ENCODE assay signal across 19 cellular contexts in the genomic region with DNA sequence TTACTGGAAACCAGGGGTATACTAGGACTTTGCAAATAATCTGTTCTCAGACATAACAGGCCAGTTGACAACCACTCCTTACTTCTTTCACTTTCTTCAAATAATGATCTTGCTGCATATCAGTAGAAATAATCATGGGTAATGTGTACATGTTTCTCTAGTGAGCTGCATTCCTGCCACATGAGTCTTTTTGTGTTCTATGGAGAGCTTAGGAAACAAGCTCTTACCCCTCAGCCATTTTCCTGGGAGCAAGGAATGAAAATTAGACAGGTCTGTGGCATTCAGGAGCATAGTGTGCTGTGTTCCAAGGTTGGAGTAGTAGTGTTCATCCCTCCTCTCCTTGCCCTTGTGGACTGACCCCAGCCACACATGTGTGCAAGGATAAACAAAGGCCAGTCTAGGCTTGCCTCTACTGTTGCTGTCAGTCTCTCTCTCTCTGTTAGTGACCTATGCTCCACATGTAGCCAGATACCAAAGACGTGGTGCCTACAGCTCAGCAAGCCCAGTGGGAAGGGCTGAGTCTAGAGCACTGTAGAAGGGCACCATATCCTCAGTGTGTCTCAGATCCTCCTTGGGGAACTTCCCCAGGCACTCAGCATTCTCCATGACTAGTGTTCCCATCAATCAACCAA. TPM values are rescaled to one million over a fixed set of nuclear protein-coding genes. Genes with fewer than 3 reads are reported as not detected.
DNase-seq lines count a peak whose midpoint lies in the region; ATAC-seq and TF ChIP-seq lines count a peak whose summit lies in the region.
"Had no signal": no experiment of that assay in that cellular context is flagged by ENCODE, and none has a peak within 500 bp of the region (broad histone marks: within the 10 kb centered on the region; RNA-seq: fewer than 3 reads in every experiment).

No MANE protein-coding gene starts in this region.

- H3K9me3 Mint-ChIP-seq in stimulated activated memory B cell treated with anti-CD40 and anti-IgM and Interleukin-4, amounts not matched to agents 10 μg/mL and 1 μg/mL and 100 μg/mL, for 72 hours: no peaks in the 10 kb centered on the region
- H3K9me3 Mint-ChIP-seq: dendritic cell treated with granulocyte-macrophage colony-stimulating factor and Interleukin-4, amounts not matched to agents 40 ng/mL and 50 ng/mL, for 4 days; T-cell had no signal

- H3K4me2 ChIP-seq in HCT116 (ENCODE audit: low read length): peak overlapping the region; percentile 8; the same call in 1 of the 2 replicates

- RAD21 ChIA-PET in HCT116 (lab: Charles Lee; ENCODE audit: low non-redundant PET in 1 of 2, low total read pairs in 2 of 2, uncharacterized antibody in 2 of 2, unreplicated experiment in 2 of 2): no interaction called here

- no peak overlapping the region for H3K27ac Mint-ChIP-seq in stimulated activated memory B cell treated with anti-CD40 and anti-IgM and Interleukin-4, amounts not matched to agents 10 μg/mL and 1 μg/mL and 100 μg/mL, for 72 hours
- H3K27ac Mint-ChIP-seq: dendritic cell treated with granulocyte-macrophage colony-stimulating factor and Interleukin-4, amounts not matched to agents 40 ng/mL and 50 ng/mL, for 4 days; T-cell had no signal

- no peaks in the 10 kb centered on the region for H3K4me1 Mint-ChIP-seq in stimulated activated memory B cell treated with anti-CD40 and anti-IgM and Interleukin-4, amounts not matched to agents 10 μg/mL and 1 μg/mL and 100 μg/mL, for 72 hours
- H3K4me1 Mint-ChIP-seq: T-cell had no signal

- H3K9me2 ChIP-seq in HCT116 (ENCODE audit: insufficient read depth): no peaks in the 10 kb centered on the region

- ATAC-seq in HCT116 (peak; percentile 29), GM18870 (IDR thresholded peaks at IDR 0.05; ENCODE audit: unreplicated experiment) (no peak), GM21447 (IDR thresholded peaks at IDR 0.05; ENCODE audit: unreplicated experiment) (no peak)
- peak; percentile 32 for ATAC-seq in stimulated activated memory B cell treated with anti-CD40 and anti-IgM and Interleukin-4, amounts not matched to agents 10 μg/mL and 1 μg/mL and 100 μg/mL, for 72 hours
- ATAC-seq: K562, T-cell had no signal

- no peaks in the 10 kb centered on the region for H3K27me3 Mint-ChIP-seq in stimulated activated memory B cell treated with anti-CD40 and anti-IgM and Interleukin-4, amounts not matched to agents 10 μg/mL and 1 μg/mL and 100 μg/mL, for 72 hours

- H2AFZ ChIP-seq in HCT116 (ENCODE audit: low read depth, low read length, poor library complexity, severe bottlenecking): no peak overlapping the region

- H3K4me3 ChIP-seq in HCT116 (replicated peaks in 1 of 2; ENCODE audit: low read depth in 1 of 2, low read length in 2 of 2) (no peak overlapping the region), adipocyte (ENCODE audit: low read length) (no peak overlapping the region), fibroblast of the aortic adventitia (ENCODE audit: low read depth, low read length) (no peak overlapping the region)
- H3K4me3 ChIP-seq: ascending aorta, K562, sigmoid colon had no signal

- no peak for TF ChIP-seq POLR2A in HCT116 (IDR thresholded peaks at IDR 0.05; ENCODE audit: borderline replicate concordance, extremely low read depth, insufficient read depth, insufficient read length)

- no peaks in the 10 kb centered on the region for H3K79me2 ChIP-seq in HCT116 (ENCODE audit: insufficient read depth, low read length)

- H3K4me3 Mint-ChIP-seq in stimulated activated memory B cell treated with anti-CD40 and anti-IgM and Interleukin-4, amounts not matched to agents 10 μg/mL and 1 μg/mL and 100 μg/mL, for 72 hours: no peak overlapping the region
- H3K4me3 Mint-ChIP-seq: CD14-positive monocyte; dendritic cell treated with granulocyte-macrophage colony-stimulating factor and Interleukin-4, amounts not matched to agents 40 ng/mL and 50 ng/mL, for 4 days; T-cell had no signal

- H3K9ac ChIP-seq in HCT116 (ENCODE audit: low read length): no peak overlapping the region
- H3K9ac ChIP-seq in adipocyte (ENCODE audit: low read length): no peak overlapping the region

- CTCF ChIA-PET in HCT116 (lab: Charles Lee): interaction anchor here (1.5 kb wide), 1 partner anchor 12 kb away, joined by 5 read pairs; no protein-coding TSS in a partner anchor

- peaks cover 11 to 17% of the 10 kb centered on the region in 2 experiments for H3K4me1 ChIP-seq in HCT116 (ENCODE audit: control insufficient read depth in 1 of 2, insufficient read depth in 2 of 2, low read length in 2 of 2)
- peaks cover 22% of the 10 kb centered on the region for H3K4me1 ChIP-seq in adipocyte (ENCODE audit: control insufficient read depth, insufficient read depth, low read length)
- H3K4me1 ChIP-seq: ascending aorta, sigmoid colon had no signal

- no peaks in the 10 kb centered on the region for H3K36me3 Mint-ChIP-seq in stimulated activated memory B cell treated with anti-CD40 and anti-IgM and Interleukin-4, amounts not matched to agents 10 μg/mL and 1 μg/mL and 100 μg/mL, for 72 hours
- H3K36me3 Mint-ChIP-seq: CD14-positive monocyte, T-cell had no signal

- POLR2A ChIA-PET in HCT116 (lab: Charles Lee): no interaction called here

- intact Hi-C loops in HCT116 (cut with micrococcal nuclease): no loop called here

- no peaks in the 10 kb centered on the region for H4K20me1 ChIP-seq in HCT116 (ENCODE audit: insufficient read depth)

- no peak overlapping the region for H3K27ac ChIP-seq in HCT116 (ENCODE audit: low read depth, low read length)
- H3K27ac ChIP-seq: ascending aorta, sigmoid colon, VCaP had no signal

- H3K9me3 ChIP-seq in HCT116 (ENCODE audit: control insufficient read depth in 1 of 2, insufficient read depth in 1 of 2, low read depth in 1 of 2, low read length in 2 of 2) (no peaks in the 10 kb centered on the region), adipocyte (ENCODE audit: control insufficient read depth, low read length) (no peaks in the 10 kb centered on the region)
- H3K9me3 ChIP-seq: ascending aorta, sigmoid colon had no signal

- H3K27me3 ChIP-seq in HCT116 (ENCODE audit: insufficient read depth, low read length) (no peaks in the 10 kb centered on the region), adipocyte (replicated peaks; ENCODE audit: control insufficient read depth, insufficient read depth, low read length) (peaks cover 3% of the 10 kb centered on the region)
- H3K27me3 ChIP-seq: ascending aorta, sigmoid colon had no signal

- TF ChIP-seq CTCF in HCT116 (IDR thresholded peaks at IDR 0.05 in 2 of 3, conservative IDR thresholded peaks at IDR 0.05 in 1 of 3; ENCODE audit: borderline replicate concordance in 1 of 3, insufficient read depth in 1 of 3, low read depth in 2 of 3, low read length in 2 of 3) (no peak), fibroblast of the aortic adventitia (IDR thresholded peaks at IDR 0.05; ENCODE audit: insufficient read depth, low read length) (no peak)

- H3K36me3 ChIP-seq in HCT116 (ENCODE audit: control insufficient read depth in 1 of 2, insufficient read depth in 2 of 2, low read length in 2 of 2) (no peaks in the 10 kb centered on the region), adipocyte (ENCODE audit: control insufficient read depth, insufficient read depth, low read length, severe bottlenecking) (no peaks in the 10 kb centered on the region)
- H3K36me3 ChIP-seq: ascending aorta, sigmoid colon had no signal

- BruUV-seq in HCT116 (replicated peaks; lab: Mats Ljungman, UMichigan): no TSS peak

- DNase-seq in HCT116 (ENCODE audit: low read depth, low spot score) (no peak), adipocyte (ENCODE audit: low read depth) (peak; percentile 62), fibroblast of the aortic adventitia (ENCODE audit: low read depth) (peak; percentile 43), NCI-H1092 treated with DMSO at 0.1 percent for 48 hours (lab: John Stamatoyannopoulos, UW) (no peak)
- DNase-seq in activated naive CD4-positive, alpha-beta T cell (lab: John Stamatoyannopoulos, UW): no peak
- DNase-seq: activated effector memory CD4-positive, alpha-beta T cell treated with Interleukin-2 at 50 U/mL for 16 hours; hippocampal formation; NCI-H1092; sigmoid colon; stimulated activated CD4-positive, alpha-beta T cell treated with anti-CD3 and anti-CD28 coated beads, Interleukin-2, amount 100 ng/mL, for 48 hours; T-cell had no signal

- no peak for TF ChIP-seq RAD21 in HCT116 (IDR thresholded peaks at IDR 0.05; ENCODE audit: low read depth)

TF ChIP-seq in HCT116, 20 proteins besides CTCF, POLR2A, EP300 and RAD21:
- TF ChIP-seq EZH2 (IDR thresholded peaks at IDR 0.05): no peak

RNA-seq across cellular contexts. Expression of gene OXGR1, which starts 11.5 kb away (rescaled TPM):
- total RNA-seq in HCT116 (2021; ENCODE audit: unreplicated experiment) (not detected), fibroblast of the aortic adventitia (ENCODE audit: low replicate concordance) (not detected in 2 replicates)
- polyA plus RNA-seq in HCT116 (2012): 0.08 TPM in 1 of 2 replicates, not detected in the other
- total RNA-seq: ascending aorta, K562, T-cell had no signal

Comparison
In these comparisons a context has a peak if more than half of its experiments do, and no peak if none do; other contexts are left out.
1. ATAC-seq: peak in HCT116 (single experiment) and stimulated activated memory B cell treated with anti-CD40 and anti-IgM and Interleukin-4, amounts not matched to agents 10 μg/mL and 1 μg/mL and 100 μg/mL, for 72 hours (single experiment); none in GM18870 (single experiment) and GM21447 (single experiment).
2. DNase-seq: peak in adipocyte (single experiment) and fibroblast of the aortic adventitia (single experiment); none in HCT116 (single experiment), activated naive CD4-positive, alpha-beta T cell (0 of 4) and NCI-H1092 treated with DMSO at 0.1 percent for 48 hours (single experiment).